ENCODE assay signal across 1 cellular context in genomic region chr6:26533532-26533931, GRCh38.
TF ChIP-seq lines count a peak whose summit lies in the region.

No MANE protein-coding gene starts in this region.

TF ChIP-seq in endothelial cell of umbilical vein, 7 proteins besides CTCF, POLR2A, EP300 and RAD21:
- TF ChIP-seq EZH2 (IDR thresholded peaks at IDR 0.05; ENCODE audit: borderline replicate concordance, low read depth, low read length, severe bottlenecking) = no peak
